Comparison of ENCODE assay signal across 8 cellular contexts in genomic region chr18:13501896-13502295, GRCh38.
A peak's percentile ranks its signal among the peaks of the same experiment; 100 is the strongest.
DNase-seq lines count a peak whose midpoint lies in the region; ATAC-seq lines count a peak whose summit lies in the region.

No MANE protein-coding gene starts in this region.

- peak; percentile 96 for ATAC-seq in HG02870 (IDR thresholded peaks at IDR 0.05; ENCODE audit: unreplicated experiment)

- H3K4me3 Mint-ChIP-seq in activated T-cell treated with anti-CD3 and anti-CD28 coated beads, Interleukin-2, amount 50 U/mL, for 24 hours: no peak overlapping the region

- DNase-seq in NCI-H1417 (lab: John Stamatoyannopoulos, UW): peak in 2 of 3 experiments; percentile 20 to 44
- DNase-seq in NCI-H1417 treated with DMSO at 0.1 percent for 48 hours (lab: John Stamatoyannopoulos, UW): no peak
- no peak for DNase-seq in activated T-cell treated with anti-CD3 and anti-CD28 coated beads, Interleukin-2, amount 50 U/mL, for 24 hours
- peak; percentile 24 to 31 for DNase-seq in stimulated activated CD4-positive, alpha-beta T cell treated with anti-CD3 and anti-CD28 coated beads, Interleukin-15, amount 100 ng/mL, for 48 hours (ENCODE audit: low read depth in 2 of 2)
- DNase-seq in NCI-H2107 treated with DMSO at 0.1 percent for 48 hours (lab: John Stamatoyannopoulos, UW; ENCODE audit: unreplicated experiment): no peak
- no peak for DNase-seq in AG08395 (ENCODE audit: low spot score)
- DNase-seq in NCI-H1105 (lab: John Stamatoyannopoulos, UW): no peak

- peaks cover 44% of the 10 kb centered on the region for H3K36me3 Mint-ChIP-seq in activated T-cell treated with anti-CD3 and anti-CD28 coated beads, Interleukin-2, amount 50 U/mL, for 24 hours (ENCODE audit: low read depth)

- H3K27me3 Mint-ChIP-seq in activated T-cell treated with anti-CD3 and anti-CD28 coated beads, Interleukin-2, amount 50 U/mL, for 24 hours: no peaks in the 10 kb centered on the region

- peak overlapping the region; percentile 38 for H3K27ac Mint-ChIP-seq in activated T-cell treated with anti-CD3 and anti-CD28 coated beads, Interleukin-2, amount 50 U/mL, for 24 hours

- H3K4me1 Mint-ChIP-seq in activated T-cell treated with anti-CD3 and anti-CD28 coated beads, Interleukin-2, amount 50 U/mL, for 24 hours (ENCODE audit: low read depth): peaks cover 48% of the 10 kb centered on the region

- H3K9me3 Mint-ChIP-seq in activated T-cell treated with anti-CD3 and anti-CD28 coated beads, Interleukin-2, amount 50 U/mL, for 24 hours: peaks cover 14% of the 10 kb centered on the region

Comparison
In these comparisons a context has a peak if more than half of its experiments do, and no peak if none do; other contexts are left out.
1. DNase-seq: peak in NCI-H1417 (2 of 3) and stimulated activated CD4-positive, alpha-beta T cell treated with anti-CD3 and anti-CD28 coated beads, Interleukin-15, amount 100 ng/mL, for 48 hours (2 of 2); none in NCI-H1417 treated with DMSO at 0.1 percent for 48 hours (single experiment), activated T-cell treated with anti-CD3 and anti-CD28 coated beads, Interleukin-2, amount 50 U/mL, for 24 hours (single experiment), NCI-H2107 treated with DMSO at 0.1 percent for 48 hours (single experiment), AG08395 (single experiment) and NCI-H1105 (single experiment).